39 cellular contexts compared by ENCODE assay signal in genomic region chr15:72676838-72677237, GRCh38. TPM values are rescaled to one million over a fixed set of nuclear protein-coding genes. Genes with fewer than 3 reads are reported as not detected.
"Had no signal": no experiment of that assay in that cellular context is flagged by ENCODE, and none has a peak within 500 bp of the region (broad histone marks: within the 10 kb centered on the region; RNA-seq: fewer than 3 reads in every experiment).

No MANE protein-coding gene starts in this region.

- H3K4me3 ChIP-seq: MG63 had no signal

- H3K36me3 ChIP-seq: MG63 had no signal

- DNase-seq: Kasumi-1, MG63, MM.1S, MV-4-11, NCI-H1048, NCI-H1092, NCI-H1092 treated with DMSO at 0.1 percent for 48 hours, NCI-H1105, NCI-H1105 treated with DMSO at 0.1 percent for 48 hours, NCI-H1417, NCI-H1417 treated with DMSO at 0.1 percent for 48 hours, NCI-H1436, NCI-H1436 treated with DMSO at 0.1 percent for 48 hours, NCI-H146, NCI-H1694, NCI-H1694 treated with DMSO at 0.1 percent for 48 hours, NCI-H187, NCI-H187 treated with DMSO at 0.1 percent for 48 hours, NCI-H1930, NCI-H2029, NCI-H2029 treated with DMSO at 0.1 percent for 48 hours, NCI-H2081, NCI-H2081 treated with DMSO at 0.1 percent for 48 hours, NCI-H2107, NCI-H2171, NCI-H2171 treated with DMSO at 0.1 percent for 48 hours, NCI-H2227 treated with DMSO at 0.1 percent for 48 hours, NCI-H226, NCI-H345, NCI-H446, NCI-H446 treated with DMSO at 0.1 percent for 48 hours, NCI-H510A, NCI-H510A treated with DMSO at 0.1 percent for 48 hours, NCI-H524, NCI-H524 treated with DMSO at 0.1 percent for 48 hours had no signal

- H3K9me3 ChIP-seq: MG63 had no signal

RNA-seq across cellular contexts. Expression of gene HIGD2B, which starts 9.1 kb away (rescaled TPM):
- total RNA-seq: LHCN-M2, M059J, MCF 10A, NCI-H460 had no signal

RNA-seq across cellular contexts. Expression of gene GOLGA6B, which starts 22.3 kb away (rescaled TPM):
- total RNA-seq: LHCN-M2, M059J, MCF 10A, NCI-H460 had no signal
